1 cellular context compared by ENCODE assay signal in the genomic region with DNA sequence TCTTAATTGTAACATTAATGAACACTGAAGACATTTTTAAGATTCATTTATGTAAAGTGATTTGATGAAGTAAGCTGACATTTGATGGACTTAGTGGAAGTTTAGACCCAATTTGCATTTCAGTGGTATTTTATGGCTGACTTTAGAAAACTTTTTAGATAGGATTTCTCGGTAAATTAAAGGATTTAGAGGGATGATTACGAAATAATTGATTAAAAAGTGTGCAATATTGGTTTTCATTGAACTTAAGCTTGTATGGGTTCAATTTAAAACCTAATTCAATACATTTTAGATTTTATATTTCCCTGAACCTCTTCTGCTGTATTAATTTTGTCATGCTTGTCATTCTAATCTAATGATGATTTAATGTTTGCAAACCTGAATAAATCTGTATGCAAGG.
TF ChIP-seq lines count a peak whose summit lies in the region.

No MANE protein-coding gene starts in this region.

TF ChIP-seq in IMR-90, 13 proteins besides CTCF, POLR2A, EP300 and RAD21:
- TF ChIP-seq CEBPB (IDR thresholded peaks at IDR 0.05; ENCODE audit: low read depth, low read length) (peak; percentile 59; the same call in 1 of the 2 replicates), SMC3 (IDR thresholded peaks at IDR 0.05; ENCODE audit: low read depth, low read length) (no peak)
- TF ChIP-seq, protein P1, sequence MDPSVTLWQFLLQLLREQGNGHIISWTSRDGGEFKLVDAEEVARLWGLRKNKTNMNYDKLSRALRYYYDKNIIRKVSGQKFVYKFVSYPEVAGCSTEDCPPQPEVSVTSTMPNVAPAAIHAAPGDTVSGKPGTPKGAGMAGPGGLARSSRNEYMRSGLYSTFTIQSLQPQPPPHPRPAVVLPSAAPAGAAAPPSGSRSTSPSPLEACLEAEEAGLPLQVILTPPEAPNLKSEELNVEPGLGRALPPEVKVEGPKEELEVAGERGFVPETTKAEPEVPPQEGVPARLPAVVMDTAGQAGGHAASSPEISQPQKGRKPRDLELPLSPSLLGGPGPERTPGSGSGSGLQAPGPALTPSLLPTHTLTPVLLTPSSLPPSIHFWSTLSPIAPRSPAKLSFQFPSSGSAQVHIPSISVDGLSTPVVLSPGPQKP (IDR thresholded peaks at IDR 0.05; ENCODE audit: borderline replicate concordance, low read depth, low read length) = no peak
